Comparison of ENCODE assay signal across 24 cellular contexts in the genomic region with DNA sequence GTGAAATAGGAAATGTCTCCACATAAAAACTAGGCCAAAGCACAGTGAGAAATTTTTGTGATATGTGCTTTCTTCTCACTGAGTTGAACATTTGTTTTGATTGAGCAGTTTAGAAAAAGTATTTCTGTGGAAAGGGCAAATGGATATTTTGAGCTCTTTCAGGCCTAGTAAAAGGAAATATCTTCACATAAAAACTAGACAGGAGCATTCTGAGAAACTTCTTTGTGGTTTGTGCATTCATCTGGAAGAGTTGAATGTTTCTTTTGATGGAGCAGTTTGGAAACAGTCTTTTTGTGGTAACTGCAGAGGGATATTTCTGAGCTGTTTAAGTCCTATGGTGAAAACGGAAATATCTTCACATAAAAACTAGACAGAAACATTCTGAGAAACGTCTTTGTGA.
"Had no signal": no experiment of that assay in that cellular context is flagged by ENCODE, and none has a peak within 500 bp of the region (broad histone marks: within the 10 kb centered on the region; RNA-seq: fewer than 3 reads in every experiment).

No MANE protein-coding gene starts in this region.

- H3K9ac ChIP-seq: neural progenitor cell, parathyroid adenoma had no signal

- H3K27me3 ChIP-seq: neural progenitor cell, ovary, right lobe of liver, sigmoid colon, stomach, thyroid gland, tibial nerve, upper lobe of left lung, vagina had no signal

- H2AFZ ChIP-seq: neural progenitor cell, parathyroid adenoma had no signal

- DNase-seq: occipital lobe; ovary; posterior cingulate gyrus; psoas muscle; right cardiac atrium; right lobe of liver; sigmoid colon; small intestine; stimulated activated CD4-positive, alpha-beta T cell treated with anti-CD3 and anti-CD28 coated beads, Interleukin-15, amount 100 ng/mL, for 24 hours; stimulated activated CD4-positive, alpha-beta T cell treated with anti-CD3 and anti-CD28 coated beads, Interleukin-2, amount 100 ng/mL, for 24 hours; stimulated activated CD4-positive, alpha-beta T cell treated with anti-CD3 and anti-CD28 coated beads, Interleukin-2, amount 100 ng/mL, for 48 hours; stimulated activated CD4-positive, alpha-beta T cell treated with anti-CD3 and anti-CD28 coated beads, Interleukin-4, amount 100 ng/mL, for 24 hours; stimulated activated naive B cell treated with anti-CD40 and anti-IgM and Interleukin-4, amounts not matched to agents 10 μg/mL and 1 μg/mL and 100 μg/mL, for 72 hours; stimulated activated naive CD4-positive, alpha-beta T cell treated with Interleukin-2 at 50 U/mL for 16 hours; stomach; thyroid gland; trophoblast cell; upper lobe of left lung had no signal

- H3K27ac ChIP-seq: neural progenitor cell, ovary, parathyroid adenoma, psoas muscle, right lobe of liver, sigmoid colon, stomach, thoracic aorta, thyroid gland, tibial nerve, upper lobe of left lung, vagina had no signal

- H3K79me2 ChIP-seq: parathyroid adenoma had no signal

- H3K4me3 ChIP-seq: neural progenitor cell, ovary, psoas muscle, right lobe of liver, sigmoid colon, stomach, thoracic aorta, thyroid gland, tibial nerve, upper lobe of left lung, vagina had no signal

- H3K36me3 ChIP-seq: neural progenitor cell, ovary, right lobe of liver, sigmoid colon, stomach, thoracic aorta, thyroid gland, tibial nerve, upper lobe of left lung, vagina had no signal

- H3K9me3 ChIP-seq: ovary, thoracic aorta, thyroid gland, vagina had no signal

- ATAC-seq: psoas muscle; right cardiac atrium; right lobe of liver; stimulated activated effector memory CD8-positive, alpha-beta T cell treated with anti-CD3 and anti-CD28 coated beads, Interleukin-12 subunit alpha, Interleukin-12 subunit beta, amount 100 ng/mL, for 72 hours; stimulated activated naive B cell treated with anti-CD40 and anti-IgM and Interleukin-4, amounts not matched to agents 10 μg/mL and 1 μg/mL and 100 μg/mL, for 72 hours had no signal

- H3K4me2 ChIP-seq: neural progenitor cell had no signal

- H3K4me1 ChIP-seq: neural progenitor cell, parathyroid adenoma, psoas muscle, right lobe of liver, sigmoid colon, stomach, thyroid gland, tibial nerve, upper lobe of left lung, vagina had no signal
